In the genomic region with DNA sequence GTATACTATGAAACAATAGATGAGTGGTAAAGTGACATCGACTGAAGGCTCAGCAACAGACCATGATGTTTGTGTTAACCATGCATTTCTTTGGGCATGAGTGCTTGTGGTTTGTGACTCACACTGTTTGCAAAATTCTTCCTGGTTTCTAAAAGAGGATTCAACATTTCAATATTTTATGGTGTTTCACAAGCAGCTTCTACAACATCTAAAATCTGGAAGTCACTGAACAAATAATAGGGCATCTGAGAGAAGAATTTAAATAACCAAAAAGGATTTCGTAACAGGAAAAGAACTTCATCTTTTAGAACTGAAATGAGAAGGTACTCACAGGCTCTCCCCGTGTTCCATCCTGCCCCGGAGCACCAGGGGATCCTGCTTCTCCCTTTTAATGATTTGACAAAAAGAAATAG, we compare ENCODE assay signal across 11 cellular contexts.
A peak's percentile ranks its signal among the peaks of the same experiment; 100 is the strongest.
DNase-seq lines count a peak whose midpoint lies in the region; ATAC-seq and TF ChIP-seq lines count a peak whose summit lies in the region.
"Had no signal": no experiment of that assay in that cellular context is flagged by ENCODE, and none has a peak within 500 bp of the region (broad histone marks: within the 10 kb centered on the region; RNA-seq: fewer than 3 reads in every experiment).

No MANE protein-coding gene starts in this region.

- H3K4me3 Mint-ChIP-seq in H9 = no peak overlapping the region
- H3K4me3 Mint-ChIP-seq: activated naive CD8-positive, alpha-beta T cell had no signal

- no peak overlapping the region for H2BK15ac ChIP-seq in H9 (ENCODE audit: low read depth, low read length)

- 66% methylated on average over 4 of the region's 4 CpGs for WGBS in hepatocyte (ENCODE audit: low lambda C conversion rate, missing lambda C conversion rate)
- WGBS in psoas muscle, 3 donors = 57 to 68% (median 63%) methylated on average over 4 of the region's 4 CpGs
- no CpG with 5 or more reads among the region's 4 CpGs for WGBS in H9 (ENCODE audit: extremely low coverage, insufficient read length, low lambda C conversion rate)

- H3K4me1 Mint-ChIP-seq in H9 = peaks cover 0 to 3% of the 10 kb centered on the region in 2 experiments; a peak in 2 of 4 replicates

- H4K5ac ChIP-seq in H9 (ENCODE audit: insufficient read length, low read depth, low read length) = no peak overlapping the region

- H3K9me3 ChIP-seq in hepatocyte (ENCODE audit: low read depth) (no peaks in the 10 kb centered on the region), psoas muscle (no peaks in the 10 kb centered on the region), H9 (ENCODE audit: control insufficient read depth, low read depth, low read length) (no peaks in the 10 kb centered on the region)
- H3K9me3 ChIP-seq: HAP-1 had no signal

- no peaks in the 10 kb centered on the region for H3K9me2 ChIP-seq in hepatocyte (replicated peaks; ENCODE audit: insufficient read depth)

- no peak overlapping the region for H3K27ac Mint-ChIP-seq in H9
- H3K27ac Mint-ChIP-seq: activated naive CD8-positive, alpha-beta T cell had no signal

- H3K79me2 ChIP-seq in hepatocyte (no peaks in the 10 kb centered on the region), H9 (ENCODE audit: insufficient read depth, low read length) (no peaks in the 10 kb centered on the region)

- H3K4me2 ChIP-seq in hepatocyte (no peak overlapping the region), H9 (ENCODE audit: insufficient read depth, insufficient read length, low read length) (no peak overlapping the region)

- H3K36me3 ChIP-seq in hepatocyte (replicated peaks; ENCODE audit: insufficient read depth, low read depth) (no peaks in the 10 kb centered on the region), psoas muscle (ENCODE audit: insufficient read depth in 1 of 2, low read depth in 1 of 2) (no peaks in the 10 kb centered on the region)
- H3K36me3 ChIP-seq: HAP-1 had no signal

- H2BK5ac ChIP-seq in H9 (ENCODE audit: insufficient read length, low read length) = no peak overlapping the region

- no peak overlapping the region for H3K14ac ChIP-seq in H9 (ENCODE audit: insufficient read depth, low read length)

- no peaks in the 10 kb centered on the region for H3K27me3 Mint-ChIP-seq in H9 (ENCODE audit: low read depth)
- H3K27me3 Mint-ChIP-seq: activated naive CD8-positive, alpha-beta T cell had no signal

- no peak overlapping the region for H3K4ac ChIP-seq in H9 (ENCODE audit: low read depth, low read length)

- H3K4me1 ChIP-seq in hepatocyte (ENCODE audit: insufficient read depth) = peaks cover 4% of the 10 kb centered on the region
- no peaks in the 10 kb centered on the region for H3K4me1 ChIP-seq in psoas muscle
- no peaks in the 10 kb centered on the region for H3K4me1 ChIP-seq in H9 (ENCODE audit: insufficient read depth, low read length)
- H3K4me1 ChIP-seq: HAP-1 had no signal

- no peak overlapping the region for H4K91ac ChIP-seq in H9 (ENCODE audit: insufficient read length, low read depth, low read length)

- ATAC-seq in psoas muscle (no peak), GM21737 (IDR thresholded peaks at IDR 0.05; ENCODE audit: unreplicated experiment) (no peak), GM21367 (IDR thresholded peaks at IDR 0.05; ENCODE audit: unreplicated experiment) (no peak)

- no peak overlapping the region for H2BK20ac ChIP-seq in H9 (ENCODE audit: low read depth, low read length, poor library complexity, severe bottlenecking)

- peaks cover 0 to 4% (median 2%) of the 10 kb centered on the region in 3 experiments; a peak in 2 of 7 replicates for H3K36me3 Mint-ChIP-seq in H9 (ENCODE audit: insufficient read depth in 1 of 3, low read depth in 3 of 3)
- H3K36me3 Mint-ChIP-seq: activated naive CD8-positive, alpha-beta T cell had no signal

- no peaks in the 10 kb centered on the region; a peak in 1 of 5 replicates for H3K9me3 Mint-ChIP-seq in H9

- no peak overlapping the region for H2AK5ac ChIP-seq in H9 (ENCODE audit: insufficient read length, low read length)

- no peak overlapping the region for H3K23ac ChIP-seq in H9 (ENCODE audit: insufficient read length, low read depth, low read length)

- H3K56ac ChIP-seq in H9 (ENCODE audit: insufficient read length, low read depth, low read length) = no peak overlapping the region

- H3K18ac ChIP-seq in H9 (ENCODE audit: insufficient read length, low read depth, low read length) = no peak overlapping the region

- no peak overlapping the region for H2AFZ ChIP-seq in hepatocyte
- H2AFZ ChIP-seq in H9 (ENCODE audit: low read length) = no peak overlapping the region

- H3K27ac ChIP-seq in hepatocyte (no peak overlapping the region), psoas muscle (no peak overlapping the region), H9 (ENCODE audit: insufficient read length, low read depth, low read length) (no peak overlapping the region)

- no peak overlapping the region for H3T11ph ChIP-seq in H9 (ENCODE audit: low read length)

- H3K27me3 ChIP-seq in hepatocyte (no peaks in the 10 kb centered on the region), psoas muscle (ENCODE audit: insufficient read depth in 3 of 3, low read length in 2 of 3) (no peaks in the 10 kb centered on the region), H9 (ENCODE audit: insufficient read depth, low read length) (no peaks in the 10 kb centered on the region)

- H3K79me1 ChIP-seq in H9 (ENCODE audit: insufficient read depth, low read depth, low read length, poor library complexity, severe bottlenecking) = no peaks in the 10 kb centered on the region

- H3K23me2 ChIP-seq in H9 (ENCODE audit: insufficient read length, low read depth, low read length, poor library complexity, severe bottlenecking) = no peaks in the 10 kb centered on the region

- H2BK120ac ChIP-seq in H9 (ENCODE audit: low read depth, low read length, poor library complexity, severe bottlenecking) = no peak overlapping the region

- H3K9ac ChIP-seq in H9 (ENCODE audit: extremely low read depth, insufficient read length, low read length) = no peak overlapping the region

- H2BK12ac ChIP-seq in H9 (ENCODE audit: insufficient read length, low read depth, low read length) = no peak overlapping the region

- no peak for TF ChIP-seq CTCF in hepatocyte (IDR thresholded peaks at IDR 0.05; ENCODE audit: poor library complexity)
- no peak for TF ChIP-seq CTCF in psoas muscle (IDR thresholded peaks at IDR 0.05)
- TF ChIP-seq CTCF in H9 (conservative IDR thresholded peaks at IDR 0.05) = no peak

- H4K20me1 ChIP-seq in hepatocyte (ENCODE audit: insufficient read depth, poor library complexity, severe bottlenecking) = no peaks in the 10 kb centered on the region
- H4K20me1 ChIP-seq in H9 (ENCODE audit: control insufficient read depth, insufficient read depth, insufficient read length) = no peaks in the 10 kb centered on the region

- DNase-seq in AG20443 (ENCODE audit: low spot score) (peak; percentile 64), HT1080 (ENCODE audit: low read depth) (peak; percentile 97), SW480 (ENCODE audit: low spot score) (peak; percentile 79), hepatocyte (ENCODE audit: low spot score) (peak; percentile 7), psoas muscle (no peak), H9 (no peak)
- DNase-seq: MM.1S had no signal

- intact Hi-C loops in psoas muscle (cut with DNase I) = no loop called here

- H3K4me3 ChIP-seq in hepatocyte (no peak overlapping the region), psoas muscle (no peak overlapping the region)
- H3K4me3 ChIP-seq: HAP-1 had no signal

- no peak overlapping the region for H4K8ac ChIP-seq in H9 (replicated peaks; ENCODE audit: insufficient read length, low read depth, low read length)

Comparison
In these comparisons a context has a peak if more than half of its experiments do, and no peak if none do; other contexts are left out.
1. DNase-seq: peak in AG20443 (single experiment), HT1080 (single experiment), SW480 (single experiment) and hepatocyte (single experiment); none in psoas muscle (0 of 2) and H9 (single experiment).